ENCODE assay signal across 8 cellular contexts in the genomic region with DNA sequence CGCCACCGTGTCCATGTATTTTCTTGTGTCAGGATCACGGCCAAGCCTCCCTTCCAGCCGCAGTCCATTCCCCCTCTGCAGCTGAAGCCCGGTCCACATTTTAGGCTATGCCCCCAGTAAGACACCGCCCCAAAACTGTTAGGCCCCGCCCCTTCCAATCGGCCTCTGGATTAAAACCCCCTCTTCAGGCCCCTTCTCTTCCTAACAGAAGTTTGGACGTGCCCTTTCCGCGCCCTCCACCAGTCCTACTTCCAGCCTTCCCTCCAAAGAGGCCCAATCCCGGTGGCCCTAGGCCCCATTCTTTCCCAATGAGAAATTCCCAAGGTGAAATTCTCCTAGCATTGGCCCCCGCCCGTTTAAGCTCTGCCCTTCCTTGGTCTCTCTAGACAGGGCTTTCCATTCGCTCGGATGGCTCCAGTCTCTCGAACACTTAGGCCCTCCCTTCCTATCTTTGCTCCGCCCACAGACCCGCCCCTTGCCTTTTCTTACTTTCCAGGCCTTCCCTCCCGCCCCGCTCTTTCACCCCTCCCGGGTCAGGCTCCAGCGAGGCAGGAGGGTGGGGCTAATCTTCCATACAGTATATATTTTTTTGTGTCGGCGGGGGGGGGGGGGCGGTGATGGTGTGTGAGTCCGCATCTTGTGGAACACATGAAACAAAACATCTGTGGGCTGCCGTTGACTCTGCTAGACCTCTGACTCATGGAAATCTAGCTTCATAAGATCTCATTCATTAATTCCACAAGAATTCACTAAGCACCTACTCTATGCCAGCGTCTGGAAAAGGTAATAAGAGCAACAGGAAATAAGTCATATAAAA. TPM values are rescaled to one million over a fixed set of nuclear protein-coding genes. Genes with fewer than 3 reads are reported as not detected.
A peak's percentile ranks its signal among the peaks of the same experiment; 100 is the strongest.
DNase-seq lines count a peak whose midpoint lies in the region; ATAC-seq, FAIRE-seq and TF ChIP-seq lines count a peak whose summit lies in the region.

No MANE protein-coding gene starts in this region.

- H3K4me3 ChIP-seq in AG04449 (ENCODE audit: low read depth, low read length) = peak overlapping the region; percentile 89
- peak overlapping the region; percentile 66 for H3K4me3 ChIP-seq in astrocyte (ENCODE audit: insufficient read depth, low read depth, low read length)
- H3K4me3 ChIP-seq in iPS-11a (ENCODE audit: low read depth, low read length) = peak overlapping the region; percentile 88

- H4K20me1 ChIP-seq in astrocyte (ENCODE audit: insufficient read depth, low read length) = no peaks in the 10 kb centered on the region

- no peaks in the 10 kb centered on the region for H3K9me3 ChIP-seq in astrocyte (ENCODE audit: insufficient read depth, low read depth, low read length)

- H2AFZ ChIP-seq in astrocyte (ENCODE audit: low read depth, low read length) = peak overlapping the region; percentile 65

- ATAC-seq in GM21717 (IDR thresholded peaks at IDR 0.05; ENCODE audit: unreplicated experiment) = no peak

- CTCF ChIA-PET in AG04449 (lab: Yijun Ruan, JAX) = interaction anchor here (0.9 to 4.5 kb wide), 8 partner anchors 9 to 310 kb away, joined by 3 to 45 read pairs (median 4); no protein-coding TSS in a partner anchor

- H3K9ac ChIP-seq in astrocyte (ENCODE audit: low read length) = peak overlapping the region; percentile 94

- H3K36me3 ChIP-seq in astrocyte (ENCODE audit: insufficient read depth, low read length) = peaks cover 12% of the 10 kb centered on the region

- FAIRE-seq in HTR-8/SVneo (lab: Jason Lieb, UNC) (no peak), astrocyte (lab: Jason Lieb, UNC) (no peak)

- POLR2A ChIA-PET in AG04449 (lab: Yijun Ruan, JAX) = interaction anchor here (0.6 to 1.8 kb wide), 6 partner anchors 11 to 98 kb away, joined by 3 to 5 read pairs (median 3); no protein-coding TSS in a partner anchor

- no peaks in the 10 kb centered on the region for H3K27me3 ChIP-seq in astrocyte (ENCODE audit: insufficient read depth, low read length)

- peaks cover 14% of the 10 kb centered on the region for H3K27me3 Mint-ChIP-seq in astrocyte (ENCODE audit: low read depth, unreplicated experiment)

- peak overlapping the region; percentile 98 for H3K4me2 ChIP-seq in astrocyte (ENCODE audit: low read length)

- peak overlapping the region; percentile 90 for H3K27ac ChIP-seq in astrocyte (ENCODE audit: low read depth, low read length)

- H3K4me3 Mint-ChIP-seq in astrocyte (ENCODE audit: unreplicated experiment) = peak overlapping the region; percentile 94

- peaks cover 3% of the 10 kb centered on the region for H3K79me2 ChIP-seq in astrocyte (ENCODE audit: insufficient read depth, low read length)

- H3K4me1 Mint-ChIP-seq in astrocyte (ENCODE audit: low read depth, unreplicated experiment) = peaks cover 7% of the 10 kb centered on the region

- H3K36me3 Mint-ChIP-seq in astrocyte (ENCODE audit: low read depth, unreplicated experiment) = peaks cover 5% of the 10 kb centered on the region

- TF ChIP-seq CTCF in AG04449 (IDR thresholded peaks at IDR 0.05; ENCODE audit: insufficient read depth, low read length, missing control alignments) = no peak
- no peak for TF ChIP-seq CTCF in astrocyte (IDR thresholded peaks at IDR 0.05; ENCODE audit: insufficient read depth, low read depth, low read length)

- peak; percentile 75 for DNase-seq in AG04449 (ENCODE audit: low read depth, low spot score)
- peak; percentile 28 for DNase-seq in HTR-8/SVneo (ENCODE audit: insufficient read length, low spot score)
- peak in 4 of 5 experiments; percentile 58 to 98 (median 81) for DNase-seq in T-helper 2 cell
- DNase-seq in astrocyte (ENCODE audit: low read depth) = peak; percentile 98
- peak; percentile 96 for DNase-seq in stimulated activated CD4-positive, alpha-beta T cell treated with anti-CD3 and anti-CD28 coated beads, Interleukin-12 subunit alpha, Interleukin-12 subunit beta, amount 100 ng/mL, for 4 hours
- DNase-seq in GM19240 (ENCODE audit: insufficient read length, low spot score) = no peak

- H3K27ac Mint-ChIP-seq in astrocyte (ENCODE audit: unreplicated experiment) = peak overlapping the region; percentile 95

- H3K4me1 ChIP-seq in astrocyte (ENCODE audit: insufficient read depth, low read length) = peaks cover 37% of the 10 kb centered on the region

- H3K9me3 Mint-ChIP-seq in astrocyte (ENCODE audit: unreplicated experiment) = no peaks in the 10 kb centered on the region

RNA-seq across cellular contexts. Expression of a gene that starts 13.6 kb away (rescaled TPM):
- total RNA-seq in astrocyte = 46.9 and 63.5 TPM in 2 replicates

RNA-seq across cellular contexts. Expression of a gene that starts 38.1 kb away (rescaled TPM):
- 56.3 and 60.4 TPM in 2 replicates for total RNA-seq in astrocyte
